In genomic region chr11:134206185-134206584, GRCh38 we compare ENCODE assay signal across 27 cellular contexts. TPM values are rescaled to one million over a fixed set of nuclear protein-coding genes. Genes with fewer than 3 reads are reported as not detected.
DNase-seq lines count a peak whose midpoint lies in the region; ATAC-seq, FAIRE-seq and TF ChIP-seq lines count a peak whose summit lies in the region.
"Had no signal": no experiment of that assay in that cellular context is flagged by ENCODE, and none has a peak within 500 bp of the region (broad histone marks: within the 10 kb centered on the region; RNA-seq: fewer than 3 reads in every experiment).

No MANE protein-coding gene starts in this region.

- H3K4me2 ChIP-seq in SK-N-SH (no peak overlapping the region), keratinocyte (ENCODE audit: control insufficient read depth, extremely low read depth, insufficient read depth, low read depth, low read length) (peak overlapping the region; percentile 56)
- H3K4me2 ChIP-seq: BLaER1 treated with 17β-estradiol and CSF1 and Interleukin-3, amounts not matched to agents 10 nM and 100 nM had no signal

- 62% methylated on average over 5 of the region's 5 CpGs for WGBS in SK-N-SH (ENCODE audit: low lambda C conversion rate)
- WGBS in suprapubic skin = 75% methylated on average over 5 of the region's 5 CpGs

- H3K4me1 Mint-ChIP-seq in activated naive CD4-positive, alpha-beta T cell treated with anti-CD3 and anti-CD28 coated beads for 36 hours (ENCODE audit: low read depth) = peaks cover 1% of the 10 kb centered on the region

- peaks cover 65% of the 10 kb centered on the region for H3K36me3 Mint-ChIP-seq in activated naive CD4-positive, alpha-beta T cell treated with anti-CD3 and anti-CD28 coated beads for 36 hours (ENCODE audit: low read depth)

- H3K9me3 Mint-ChIP-seq in activated naive CD4-positive, alpha-beta T cell treated with anti-CD3 and anti-CD28 coated beads for 36 hours = no peaks in the 10 kb centered on the region
- H3K9me3 Mint-ChIP-seq: CD4-positive, alpha-beta memory T cell; CD4-positive, CD25-positive, alpha-beta regulatory T cell; CD8-positive, alpha-beta memory T cell had no signal

- no peak for FAIRE-seq in keratinocyte (lab: Jason Lieb, UNC)
- FAIRE-seq: A204.1, GM12878, GM18507, GM19239 had no signal

- peak overlapping the region in 1 of 2 experiments; percentile 92; a peak in 2 of 4 replicates for H3K27ac ChIP-seq in SK-N-SH (ENCODE audit: low read depth in 2 of 2, low read length in 1 of 2)
- peak overlapping the region; percentile 49 for H3K27ac ChIP-seq in VCaP
- peak overlapping the region; percentile 1 for H3K27ac ChIP-seq in keratinocyte (ENCODE audit: control insufficient read depth, insufficient read depth, low read length)
- H3K27ac ChIP-seq in suprapubic skin = peak overlapping the region; percentile 70
- H3K27ac ChIP-seq: BLaER1 treated with 17β-estradiol and CSF1 and Interleukin-3, amounts not matched to agents 10 nM and 100 nM; C4-2B had no signal

- H3K9ac ChIP-seq in SK-N-SH = no peak overlapping the region
- no peak overlapping the region for H3K9ac ChIP-seq in keratinocyte (ENCODE audit: control insufficient read depth, extremely low read depth, insufficient read depth, low read length)
- H3K9ac ChIP-seq: BLaER1 treated with 17β-estradiol and CSF1 and Interleukin-3, amounts not matched to agents 10 nM and 100 nM had no signal

- TF ChIP-seq RAD21 in SK-N-SH (IDR thresholded peaks at IDR 0.05; ENCODE audit: low read length) = peak; percentile 23; the same call in 1 of the 2 replicates

- H3K9me3 ChIP-seq in SK-N-SH (no peaks in the 10 kb centered on the region), keratinocyte (ENCODE audit: control insufficient read depth, low read depth, low read length) (no peaks in the 10 kb centered on the region), suprapubic skin (no peaks in the 10 kb centered on the region)
- H3K9me3 ChIP-seq: BLaER1 treated with 17β-estradiol and CSF1 and Interleukin-3, amounts not matched to agents 10 nM and 100 nM had no signal

- no peak overlapping the region for H3K27ac Mint-ChIP-seq in activated naive CD4-positive, alpha-beta T cell treated with anti-CD3 and anti-CD28 coated beads for 36 hours
- H3K27ac Mint-ChIP-seq: CD8-positive, alpha-beta memory T cell had no signal

- no peak for ATAC-seq in HG02763 (IDR thresholded peaks at IDR 0.05; ENCODE audit: unreplicated experiment)
- ATAC-seq: GM12878 had no signal

- peak in 1 of 2 experiments; percentile 32; a peak in 1 of 4 replicates for TF ChIP-seq EP300 in SK-N-SH (IDR thresholded peaks at IDR 0.05; ENCODE audit: borderline replicate concordance in 1 of 2, low read depth in 1 of 2, low read length in 1 of 2)
- no peak for TF ChIP-seq EP300 in suprapubic skin (IDR thresholded peaks at IDR 0.05)

- H4K20me1 ChIP-seq in SK-N-SH (ENCODE audit: insufficient read depth) (no peaks in the 10 kb centered on the region), keratinocyte (ENCODE audit: control insufficient read depth, extremely low read depth, insufficient read depth, low read length) (no peaks in the 10 kb centered on the region)

- dilution Hi-C loops in keratinocyte (cut with MboI; ENCODE audit: extremely low pct_ligation_motif_present, low sequenced_read_pairs) = no loop called here

- TF ChIP-seq POLR2A in suprapubic skin (IDR thresholded peaks at IDR 0.05) = no peak

- no peaks in the 10 kb centered on the region for H3K27me3 ChIP-seq in SK-N-SH (ENCODE audit: insufficient read depth)
- no peaks in the 10 kb centered on the region for H3K27me3 ChIP-seq in keratinocyte (ENCODE audit: control insufficient read depth, extremely low read depth, insufficient read depth, low read length)
- H3K27me3 ChIP-seq in suprapubic skin = no peaks in the 10 kb centered on the region
- H3K27me3 ChIP-seq: BLaER1 treated with 17β-estradiol and CSF1 and Interleukin-3, amounts not matched to agents 10 nM and 100 nM had no signal

- H3K9me1 ChIP-seq in keratinocyte (ENCODE audit: control insufficient read depth, extremely low read depth, insufficient read depth, low read length) = no peaks in the 10 kb centered on the region

- H3K79me2 ChIP-seq in SK-N-SH (ENCODE audit: insufficient read depth) (peaks cover 11% of the 10 kb centered on the region), keratinocyte (ENCODE audit: control insufficient read depth, insufficient read depth, low read length) (peaks cover 4% of the 10 kb centered on the region)

- H3K36me3 ChIP-seq in SK-N-SH (replicated peaks in 1 of 2; ENCODE audit: control insufficient read depth in 1 of 2, insufficient read depth in 2 of 2, low read length in 1 of 2) (peaks cover 61 to 69% of the 10 kb centered on the region in 2 experiments), keratinocyte (ENCODE audit: control insufficient read depth in 2 of 2, extremely low read depth in 1 of 2, insufficient read depth in 2 of 2, low read length in 2 of 2) (peaks cover 0 to 28% of the 10 kb centered on the region in 2 experiments), suprapubic skin (peaks cover 73% of the 10 kb centered on the region)

- no peak overlapping the region for H3K4me3 ChIP-seq in SK-N-SH (ENCODE audit: low read depth in 2 of 2, low read length in 1 of 2)
- peak overlapping the region in 1 of 3 experiments; percentile 7 for H3K4me3 ChIP-seq in keratinocyte (ENCODE audit: control insufficient read depth in 2 of 3, extremely low read depth in 1 of 3, insufficient read depth in 2 of 3, low read depth in 1 of 3, low read length in 3 of 3)
- H3K4me3 ChIP-seq in suprapubic skin = no peak overlapping the region
- H3K4me3 ChIP-seq: BLaER1 treated with 17β-estradiol and CSF1 and Interleukin-3, amounts not matched to agents 10 nM and 100 nM; GM12878 had no signal

- intact Hi-C loops in activated naive CD4-positive, alpha-beta T cell treated with anti-CD3 and anti-CD28 coated beads for 36 hours (cut with micrococcal nuclease) = no loop called here

- CTCF ChIA-PET in SK-N-SH (lab: Yijun Ruan, JAX) = interaction anchor here (0.6 to 2.2 kb wide), 8 partner anchors 9 to 279 kb away, joined by 3 to 14 read pairs (median 4); partner anchors contain the start of gene GLB1L3
- CTCF ChIA-PET in activated naive CD4-positive, alpha-beta T cell treated with anti-CD3 and anti-CD28 coated beads for 36 hours (lab: Charles Lee) = no interaction called here

- H3F3A ChIP-seq in SK-N-SH (replicated peaks; ENCODE audit: insufficient read depth) = peaks cover 9% of the 10 kb centered on the region

- H3K4me1 ChIP-seq in SK-N-SH (ENCODE audit: control insufficient read depth in 1 of 2, insufficient read depth in 2 of 2, low read depth in 1 of 2, low read length in 1 of 2) (peaks cover 0 to 14% of the 10 kb centered on the region in 2 experiments; a peak in 2 of 4 replicates), keratinocyte (ENCODE audit: control insufficient read depth, extremely low read depth, insufficient read depth, low read length) (peaks cover 16% of the 10 kb centered on the region), suprapubic skin (peaks cover 2% of the 10 kb centered on the region)

- no peaks in the 10 kb centered on the region for H3K27me3 Mint-ChIP-seq in activated naive CD4-positive, alpha-beta T cell treated with anti-CD3 and anti-CD28 coated beads for 36 hours (ENCODE audit: low read depth)
- H3K27me3 Mint-ChIP-seq: CD4-positive, alpha-beta memory T cell; CD4-positive, CD25-positive, alpha-beta regulatory T cell; CD8-positive, alpha-beta memory T cell had no signal

- no peaks in the 10 kb centered on the region for H3K9me2 ChIP-seq in SK-N-SH

- DNase-seq in SK-N-SH (peak; percentile 76), keratinocyte (ENCODE audit: low read depth, low spot score) (no peak), suprapubic skin (ENCODE audit: low spot score in 2 of 2) (no peak), SHP77 treated with DMSO at 0.1 percent for 48 hours (lab: John Stamatoyannopoulos, UW) (no peak)
- no peak for DNase-seq in activated CD4-positive, CD25-positive, alpha-beta regulatory T cell (lab: John Stamatoyannopoulos, UW)
- no peak for DNase-seq in activated naive CD4-positive, alpha-beta T cell treated with anti-CD3 and anti-CD28 coated beads for 36 hours
- DNase-seq: 8988T; ACHN; CD4-positive, alpha-beta memory T cell; CD4-positive, CD25-positive, alpha-beta regulatory T cell; CD8-positive, alpha-beta memory T cell; COR-L47; DMS 273 treated with DMSO at 0.1 percent for 48 hours; DMS153; DMS53; DMS79; DND-41; EL; GDM1 had no signal

- TF ChIP-seq CTCF in SK-N-SH (IDR thresholded peaks at IDR 0.05) = no peak
- TF ChIP-seq CTCF in VCaP (conservative IDR thresholded peaks at IDR 0.05) = no peak
- no peak for TF ChIP-seq CTCF in keratinocyte (optimal IDR thresholded peaks at IDR 0.05 in 1 of 3, IDR thresholded peaks at IDR 0.05 in 1 of 3, conservative IDR thresholded peaks at IDR 0.05 in 1 of 3; ENCODE audit: extremely low read depth in 1 of 3, insufficient read depth in 2 of 3, low read length in 3 of 3)
- TF ChIP-seq CTCF in suprapubic skin (IDR thresholded peaks at IDR 0.05) = no peak

- H2AFZ ChIP-seq in SK-N-SH (ENCODE audit: low read depth) (no peak overlapping the region), keratinocyte (ENCODE audit: control insufficient read depth, low read length) (peak overlapping the region; percentile 0)

- no peak overlapping the region for H3K4me3 Mint-ChIP-seq in activated naive CD4-positive, alpha-beta T cell treated with anti-CD3 and anti-CD28 coated beads for 36 hours
- H3K4me3 Mint-ChIP-seq: CD4-positive, alpha-beta memory T cell; CD4-positive, CD25-positive, alpha-beta regulatory T cell; CD8-positive, alpha-beta memory T cell had no signal

- POLR2A ChIA-PET in SK-N-SH (lab: Yijun Ruan, JAX) = no interaction called here

RNA-seq across cellular contexts. Expression of gene NCAPD3, which starts 17.6 kb away (rescaled TPM):
- 19.5 and 22.0 TPM in 2 replicates for polyA plus RNA-seq in SK-N-SH (2012; rRNA removed)
- polyA plus RNA-seq in SK-N-SH (2012; cell fraction: cytosol; rRNA removed) = 13.2 and 17.6 TPM in 2 replicates
- polyA plus RNA-seq in SK-N-SH (2012; cell fraction: nucleus; rRNA removed) = 36.6 and 38.4 TPM in 2 replicates
- 16.6 to 23.0 TPM (median 21.4 TPM) in 3 replicates for polyA plus RNA-seq in keratinocyte
- 8.2 TPM for polyA plus RNA-seq in keratinocyte (2011; ENCODE audit: low read depth)
- 9.6 and 11.8 TPM in 2 replicates for polyA plus RNA-seq in keratinocyte (2011; cell fraction: cytosol; rRNA removed)
- 26.5 and 29.5 TPM in 2 replicates for polyA plus RNA-seq in keratinocyte (2011; cell fraction: nucleus; rRNA removed)
- 6.5 and 17.5 TPM in 2 replicates for polyA plus RNA-seq in keratinocyte (2012; ENCODE audit: low replicate concordance)
- polyA minus RNA-seq in keratinocyte = 23.3 to 35.8 TPM (median 24.8 TPM) in 3 replicates
- polyA minus RNA-seq in keratinocyte (2011; cell fraction: cytosol; rRNA and poly(A)+ RNA removed) = 13.8 TPM
- polyA minus RNA-seq in keratinocyte (2011; cell fraction: nucleus; rRNA and poly(A)+ RNA removed) = 25.9 and 28.3 TPM in 2 replicates
- 10 to 100 TPM; 26.8 to 37.6 (median 30.8) TPM for total RNA-seq in suprapubic skin
- 100 to 1,000 TPM; 126 TPM for total RNA-seq in activated naive CD4-positive, alpha-beta T cell treated with anti-CD3 and anti-CD28 coated beads for 36 hours

RNA-seq across cellular contexts. Expression of gene VPS26B, which starts 18.3 kb away (rescaled TPM):
- polyA plus RNA-seq in SK-N-SH (2012; rRNA removed) (53.0 and 56.0 TPM in 2 replicates), keratinocyte (43.2 to 50.2 TPM (median 46.9 TPM) in 3 replicates)
- 32.6 and 46.3 TPM in 2 replicates for polyA plus RNA-seq in SK-N-SH (2012; cell fraction: cytosol; rRNA removed)
- polyA plus RNA-seq in SK-N-SH (2012; cell fraction: nucleus; rRNA removed) = 100 and 128 TPM in 2 replicates
- 44.1 TPM for polyA plus RNA-seq in keratinocyte (2011; ENCODE audit: low read depth)
- 39.1 and 46.5 TPM in 2 replicates for polyA plus RNA-seq in keratinocyte (2011; cell fraction: cytosol; rRNA removed)
- 78.3 and 81.3 TPM in 2 replicates for polyA plus RNA-seq in keratinocyte (2011; cell fraction: nucleus; rRNA removed)
- 25.4 and 43.6 TPM in 2 replicates for polyA plus RNA-seq in keratinocyte (2012; ENCODE audit: low replicate concordance)
- 53.0 to 82.4 TPM (median 60.8 TPM) in 3 replicates for polyA minus RNA-seq in keratinocyte
- polyA minus RNA-seq in keratinocyte (2011; cell fraction: cytosol; rRNA and poly(A)+ RNA removed) = 48.7 TPM
- 25.6 and 35.4 TPM in 2 replicates for polyA minus RNA-seq in keratinocyte (2011; cell fraction: nucleus; rRNA and poly(A)+ RNA removed)
- 10 to 100 TPM; 60.4 to 80.9 (median 74.4) TPM for total RNA-seq in suprapubic skin
- 10 to 100 TPM; 39.8 to 42.3 TPM for total RNA-seq in activated naive CD4-positive, alpha-beta T cell treated with anti-CD3 and anti-CD28 coated beads for 36 hours

RNA-seq across cellular contexts. Expression of gene THYN1, which starts 47.0 kb away (rescaled TPM):
- polyA plus RNA-seq in SK-N-SH (2012; rRNA removed) = 61.8 and 67.0 TPM in 2 replicates
- polyA plus RNA-seq in SK-N-SH (2012; cell fraction: cytosol; rRNA removed) = 66.8 and 70.4 TPM in 2 replicates
- 53.2 and 70.4 TPM in 2 replicates for polyA plus RNA-seq in SK-N-SH (2012; cell fraction: nucleus; rRNA removed)
- polyA plus RNA-seq in keratinocyte = 33.9 to 47.9 TPM (median 45.8 TPM) in 3 replicates
- 22.3 TPM for polyA plus RNA-seq in keratinocyte (2011; ENCODE audit: low read depth)
- 30.5 and 40.3 TPM in 2 replicates for polyA plus RNA-seq in keratinocyte (2011; cell fraction: cytosol; rRNA removed)
- polyA plus RNA-seq in keratinocyte (2011; cell fraction: nucleus; rRNA removed) = 26.0 and 33.3 TPM in 2 replicates
- 22.4 and 35.8 TPM in 2 replicates for polyA plus RNA-seq in keratinocyte (2012; ENCODE audit: low replicate concordance)
- polyA minus RNA-seq in keratinocyte = 6.1 to 33.5 TPM (median 22.0 TPM) in 3 replicates
- polyA minus RNA-seq in keratinocyte (2011; cell fraction: cytosol; rRNA and poly(A)+ RNA removed) = 18.0 TPM
- polyA minus RNA-seq in keratinocyte (2011; cell fraction: nucleus; rRNA and poly(A)+ RNA removed) = 4.9 and 14.1 TPM in 2 replicates
- 10 to 100 TPM; 31.7 to 62.8 (median 42.6) TPM for total RNA-seq in suprapubic skin
- 10 to 100 TPM; 85.6 to 92.6 TPM for total RNA-seq in activated naive CD4-positive, alpha-beta T cell treated with anti-CD3 and anti-CD28 coated beads for 36 hours

RNA-seq across cellular contexts. Expression of gene ACAD8, which starts 47.2 kb away (rescaled TPM):
- polyA plus RNA-seq in SK-N-SH (2012; rRNA removed) (29.8 and 39.8 TPM in 2 replicates), keratinocyte (18.2 to 21.7 TPM (median 20.6 TPM) in 3 replicates)
- 20.8 and 23.6 TPM in 2 replicates for polyA plus RNA-seq in SK-N-SH (2012; cell fraction: cytosol; rRNA removed)
- polyA plus RNA-seq in SK-N-SH (2012; cell fraction: nucleus; rRNA removed) = 64.9 and 101 TPM in 2 replicates
- 14.1 TPM for polyA plus RNA-seq in keratinocyte (2011; ENCODE audit: low read depth)
- 11.8 and 12.8 TPM in 2 replicates for polyA plus RNA-seq in keratinocyte (2011; cell fraction: cytosol; rRNA removed)
- polyA plus RNA-seq in keratinocyte (2011; cell fraction: nucleus; rRNA removed) = 54.5 and 71.6 TPM in 2 replicates
- polyA plus RNA-seq in keratinocyte (2012; ENCODE audit: low replicate concordance) = 14.3 and 27.2 TPM in 2 replicates
- polyA minus RNA-seq in keratinocyte = 13.0 to 16.7 TPM (median 14.9 TPM) in 3 replicates
- polyA minus RNA-seq in keratinocyte (2011; cell fraction: cytosol; rRNA and poly(A)+ RNA removed) = 10.4 TPM
- polyA minus RNA-seq in keratinocyte (2011; cell fraction: nucleus; rRNA and poly(A)+ RNA removed) = 9.9 and 17.2 TPM in 2 replicates
- 10 to 100 TPM; 46.3 to 71.2 (median 59.8) TPM for total RNA-seq in suprapubic skin
- 10 to 100 TPM; 14.8 to 17.6 TPM for total RNA-seq in activated naive CD4-positive, alpha-beta T cell treated with anti-CD3 and anti-CD28 coated beads for 36 hours
